In genomic region chr12:1532796-1533195, GRCh38 we compare ENCODE assay signal across 11 cellular contexts.
DNase-seq lines count a peak whose midpoint lies in the region; ATAC-seq, FAIRE-seq and TF ChIP-seq lines count a peak whose summit lies in the region.
"Had no signal": no experiment of that assay in that cellular context is flagged by ENCODE, and none has a peak within 500 bp of the region (broad histone marks: within the 10 kb centered on the region; RNA-seq: fewer than 3 reads in every experiment).

No MANE protein-coding gene starts in this region.

- DNase-seq in AG04450 (ENCODE audit: low read depth, low spot score): no peak
- peak; percentile 33 for DNase-seq in EL
- no peak for DNase-seq in keratinocyte (ENCODE audit: low read depth, low spot score)
- DNase-seq in left lung: no peak
- DNase-seq: DMS79 treated with DMSO at 0.1 percent for 48 hours, SHP77, small intestine had no signal

- POLR2A ChIA-PET in AG04450 (lab: Yijun Ruan, JAX): interaction anchor here (1.1 kb wide), 1 partner anchor 60 kb away, joined by 3 read pairs; no protein-coding TSS in a partner anchor

- H3K27ac ChIP-seq in AG04450 (ENCODE audit: low read depth, low read length) (no peak overlapping the region), VCaP (no peak overlapping the region), keratinocyte (ENCODE audit: control insufficient read depth, insufficient read depth, low read length) (no peak overlapping the region), left lung (no peak overlapping the region)

- H3K9ac ChIP-seq in keratinocyte (ENCODE audit: control insufficient read depth, extremely low read depth, insufficient read depth, low read length): no peak overlapping the region

- no peaks in the 10 kb centered on the region for H3K9me3 ChIP-seq in AG04450 (ENCODE audit: control insufficient read depth, insufficient read depth, low read length)
- H3K9me3 ChIP-seq in keratinocyte (ENCODE audit: control insufficient read depth, low read depth, low read length): no peaks in the 10 kb centered on the region
- no peaks in the 10 kb centered on the region for H3K9me3 ChIP-seq in left lung

- dilution Hi-C loops in keratinocyte (cut with MboI; ENCODE audit: extremely low pct_ligation_motif_present, low sequenced_read_pairs): no loop called here

- CTCF ChIA-PET in AG04450 (lab: Charles Lee): interaction anchor here (1.1 kb wide), 1 partner anchor 415 kb away, joined by 4 read pairs; no protein-coding TSS in a partner anchor

- intact Hi-C loops in left lung (cut with DNase I): no loop called here

- peaks cover 9% of the 10 kb centered on the region for H4K20me1 ChIP-seq in keratinocyte (ENCODE audit: control insufficient read depth, extremely low read depth, insufficient read depth, low read length)

- peaks cover 66% of the 10 kb centered on the region for H3K79me2 ChIP-seq in keratinocyte (ENCODE audit: control insufficient read depth, insufficient read depth, low read length)

- no peak for ATAC-seq in GM21423 (IDR thresholded peaks at IDR 0.05; ENCODE audit: unreplicated experiment)
- no peak for ATAC-seq in HG03457 (IDR thresholded peaks at IDR 0.05; ENCODE audit: unreplicated experiment)
- no peak for ATAC-seq in left lung
- ATAC-seq in HG02763 (IDR thresholded peaks at IDR 0.05; ENCODE audit: unreplicated experiment): no peak

- peaks cover 20% of the 10 kb centered on the region for H3K4me1 ChIP-seq in keratinocyte (ENCODE audit: control insufficient read depth, extremely low read depth, insufficient read depth, low read length)
- H3K4me1 ChIP-seq in left lung: peaks cover 0 to 34% of the 10 kb centered on the region in 2 donors

- H3K4me2 ChIP-seq in keratinocyte (ENCODE audit: control insufficient read depth, extremely low read depth, insufficient read depth, low read depth, low read length): peak overlapping the region; percentile 74

- no peaks in the 10 kb centered on the region for H3K9me1 ChIP-seq in keratinocyte (ENCODE audit: control insufficient read depth, extremely low read depth, insufficient read depth, low read length)

- H2AFZ ChIP-seq in keratinocyte (ENCODE audit: control insufficient read depth, low read length): no peak overlapping the region

- TF ChIP-seq CTCF in AG04450 (IDR thresholded peaks at IDR 0.05; ENCODE audit: low read depth, low read length): peak; percentile 30
- peak; percentile 21; the same call in 1 of the 2 replicates for TF ChIP-seq CTCF in VCaP (conservative IDR thresholded peaks at IDR 0.05)
- no peak for TF ChIP-seq CTCF in keratinocyte (optimal IDR thresholded peaks at IDR 0.05 in 1 of 3, IDR thresholded peaks at IDR 0.05 in 1 of 3, conservative IDR thresholded peaks at IDR 0.05 in 1 of 3; ENCODE audit: extremely low read depth in 1 of 3, insufficient read depth in 2 of 3, low read length in 3 of 3)
- TF ChIP-seq CTCF in left lung (IDR thresholded peaks at IDR 0.05): no peak

- H3K27me3 ChIP-seq in AG04450 (ENCODE audit: control insufficient read depth, insufficient read depth, low read length): no peaks in the 10 kb centered on the region
- peaks cover 23% of the 10 kb centered on the region for H3K27me3 ChIP-seq in keratinocyte (ENCODE audit: control insufficient read depth, extremely low read depth, insufficient read depth, low read length)
- peaks cover 26 to 96% of the 10 kb centered on the region in 2 donors for H3K27me3 ChIP-seq in left lung

- H3K36me3 ChIP-seq in keratinocyte (ENCODE audit: control insufficient read depth in 2 of 2, extremely low read depth in 1 of 2, insufficient read depth in 2 of 2, low read length in 2 of 2) (no peaks in the 10 kb centered on the region), left lung (no peaks in the 10 kb centered on the region)

- H3K4me3 ChIP-seq in AG04450 (ENCODE audit: low read depth, low read length) (no peak overlapping the region), keratinocyte (ENCODE audit: control insufficient read depth in 2 of 3, extremely low read depth in 1 of 3, insufficient read depth in 2 of 3, low read depth in 1 of 3, low read length in 3 of 3) (no peak overlapping the region), left lung (no peak overlapping the region)

- FAIRE-seq in keratinocyte (lab: Jason Lieb, UNC): peak; percentile 39
- FAIRE-seq: small intestine had no signal

Comparison
In these comparisons a context has a peak if more than half of its experiments do, and no peak if none do; other contexts are left out.
1. CTCF ChIP-seq: peak in AG04450 (single experiment) and VCaP (single experiment); none in keratinocyte (0 of 3) and left lung (0 of 2).